ENCODE assay signal across 1 cellular context in the genomic region with DNA sequence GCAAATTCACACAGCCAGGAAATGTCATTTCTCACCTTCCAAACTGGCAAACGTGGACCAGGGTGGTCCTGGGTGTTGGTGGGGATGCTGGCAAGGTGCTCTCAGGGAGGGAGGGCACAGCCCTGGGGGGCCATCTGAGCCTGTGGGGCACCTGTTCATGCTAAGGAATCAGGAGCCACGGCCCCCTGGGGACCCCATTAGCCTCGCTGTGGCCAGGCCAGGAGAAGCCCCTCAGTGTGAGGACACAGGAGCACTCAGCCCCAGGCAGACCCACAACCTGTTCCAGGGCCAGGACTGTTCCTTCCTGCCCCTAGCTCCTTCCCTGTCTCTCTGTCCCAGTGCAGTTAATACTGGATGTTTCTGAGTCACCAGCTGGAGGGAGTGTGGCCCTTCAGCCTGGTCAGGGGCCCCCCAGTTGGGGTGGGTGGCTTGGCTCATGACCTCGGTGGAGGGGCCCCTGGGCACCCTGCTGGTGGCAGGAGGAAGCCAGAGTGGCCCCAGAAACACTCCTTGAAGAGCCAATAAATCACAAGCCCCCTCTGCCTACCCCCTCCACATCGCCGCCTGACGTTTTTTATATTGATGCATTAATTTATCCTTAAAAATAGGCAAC.
TF ChIP-seq lines count a peak whose summit lies in the region.

No MANE protein-coding gene starts in this region.

TF ChIP-seq in IMR-90, 13 proteins besides CTCF, POLR2A, EP300 and RAD21:
- no peak for TF ChIP-seq CHD1 (IDR thresholded peaks at IDR 0.05; ENCODE audit: low read depth, low read length)
- no peak for TF ChIP-seq FOS (IDR thresholded peaks at IDR 0.05; ENCODE audit: low read depth, low read length)
TF ChIP-seq in IMR-90: peak in this region for 0.
